Comparison of ENCODE assay signal across 1 cellular context in genomic region chr2:11129598-11130449, GRCh38.
TF ChIP-seq lines count a peak whose summit lies in the region.

No MANE protein-coding gene starts in this region.

TF ChIP-seq in K562, 482 proteins besides CTCF, POLR2A, EP300 and RAD21 (continued from another document):
- 0 out of 2 replicates have a peak, but pooled peaks have one; percentile 56 for TF ChIP-seq ZFP91 (CRISPR knock-in tag; IDR thresholded peaks at IDR 0.05)
- no peak for TF ChIP-seq HDAC2 (IDR thresholded peaks at IDR 0.05)
- no peak for TF ChIP-seq SMAD3 (CRISPR knock-in tag; conservative IDR thresholded peaks at IDR 0.05)
- TF ChIP-seq MYC (IDR thresholded peaks at IDR 0.05; ENCODE audit: low read depth, low read length): peak; percentile 23; the same call in 1 of the 2 replicates
- no peak for TF ChIP-seq MYC (CRISPR knock-in tag; IDR thresholded peaks at IDR 0.05; ENCODE audit: borderline replicate concordance, low read depth)
- TF ChIP-seq CHD2 (IDR thresholded peaks at IDR 0.05; ENCODE audit: low read depth, low read length): no peak
- peak; percentile 52; the same call in 1 of the 2 replicates for TF ChIP-seq STAG1 (CRISPR knock-in tag; IDR thresholded peaks at IDR 0.05; ENCODE audit: borderline replicate concordance)
- no peak for TF ChIP-seq KAT7 (CRISPR knock-in tag; IDR thresholded peaks at IDR 0.05; ENCODE audit: borderline replicate concordance)
- no peak for TF ChIP-seq GABPB2 (CRISPR knock-in tag; conservative IDR thresholded peaks at IDR 0.05)
- TF ChIP-seq ZBTB40 (IDR thresholded peaks at IDR 0.05): no peak
- no peak for TF ChIP-seq ZBTB40 (CRISPR knock-in tag; IDR thresholded peaks at IDR 0.05)
- no peak for TF ChIP-seq PATZ1 (CRISPR knock-in tag; IDR thresholded peaks at IDR 0.05; ENCODE audit: borderline replicate concordance)
- peak; percentile 55 for TF ChIP-seq SMC3 (conservative IDR thresholded peaks at IDR 0.05; ENCODE audit: insufficient read depth, low read depth, low read length)
- TF ChIP-seq IRF9 (tag; IDR thresholded peaks at IDR 0.05): no peak
- no peak for TF ChIP-seq ZNF655 (CRISPR knock-in tag; IDR thresholded peaks at IDR 0.05)
- no peak for TF ChIP-seq SIN3B (IDR thresholded peaks at IDR 0.05; ENCODE audit: low read depth)
- TF ChIP-seq ZBTB11 (CRISPR knock-in tag; IDR thresholded peaks at IDR 0.05): no peak
- no peak for TF ChIP-seq ASH1L (IDR thresholded peaks at IDR 0.05; ENCODE audit: borderline replicate concordance, low read depth, partially characterized antibody)
- TF ChIP-seq KLF1 (tag; IDR thresholded peaks at IDR 0.05): no peak
- peak; percentile 59 for TF ChIP-seq GABPA (tag; conservative IDR thresholded peaks at IDR 0.05; ENCODE audit: low read depth)
- TF ChIP-seq IRF1 (CRISPR knock-in tag; IDR thresholded peaks at IDR 0.05; ENCODE audit: borderline replicate concordance): no peak
- no peak for TF ChIP-seq ERF (CRISPR knock-in tag; IDR thresholded peaks at IDR 0.05)
- peak; percentile 82 for TF ChIP-seq TFAP4 (CRISPR knock-in tag; IDR thresholded peaks at IDR 0.05; ENCODE audit: borderline replicate concordance)
- TF ChIP-seq ZNF668 (CRISPR knock-in tag; IDR thresholded peaks at IDR 0.05): no peak
TF ChIP-seq in K562: peak in this region for 48.
